In genomic region chr1:76125441-76126215, GRCh38 we compare ENCODE assay signal across 17 cellular contexts. TPM values are rescaled to one million over a fixed set of nuclear protein-coding genes. Genes with fewer than 3 reads are reported as not detected.
A peak's percentile ranks its signal among the peaks of the same experiment; 100 is the strongest.
DNase-seq lines count a peak whose midpoint lies in the region; ATAC-seq and TF ChIP-seq lines count a peak whose summit lies in the region.
"Had no signal": no experiment of that assay in that cellular context is flagged by ENCODE, and none has a peak within 500 bp of the region (broad histone marks: within the 10 kb centered on the region; RNA-seq: fewer than 3 reads in every experiment).

No MANE protein-coding gene starts in this region.

- peaks cover 8% of the 10 kb centered on the region for H3K36me3 Mint-ChIP-seq in nephron (ENCODE audit: low read depth)
- no peaks in the 10 kb centered on the region for H3K36me3 Mint-ChIP-seq in Caco-2 (ENCODE audit: insufficient read depth, unreplicated experiment)
- H3K36me3 Mint-ChIP-seq: CD4-positive, CD25-positive, alpha-beta regulatory T cell had no signal

- H3K27me3 Mint-ChIP-seq in nephron (ENCODE audit: low read depth): no peaks in the 10 kb centered on the region
- no peaks in the 10 kb centered on the region for H3K27me3 Mint-ChIP-seq in Caco-2 (ENCODE audit: insufficient read depth, unreplicated experiment)

- H3K27me3 ChIP-seq in Caco-2 (replicated peaks; ENCODE audit: control insufficient read depth, insufficient read depth, low read length): no peaks in the 10 kb centered on the region
- H3K27me3 ChIP-seq: SJCRH30 had no signal

- 86 to 89% methylated on average over 3 of the region's 3 CpGs for WGBS in lower leg skin, 2 donors

- H3K9me3 Mint-ChIP-seq in nephron (no peaks in the 10 kb centered on the region), Caco-2 (ENCODE audit: unreplicated experiment) (no peaks in the 10 kb centered on the region)
- H3K9me3 Mint-ChIP-seq: H9 had no signal

- H3K4me3 ChIP-seq in lower leg skin (ENCODE audit: low read depth, poor library complexity, severe bottlenecking) (no peak overlapping the region), Caco-2 (ENCODE audit: low read depth, low read length) (no peak overlapping the region)
- H3K4me3 ChIP-seq: SJCRH30 had no signal

- DNase-seq in NCI-H82 treated with DMSO at 0.1 percent for 48 hours (lab: John Stamatoyannopoulos, UW; ENCODE audit: unreplicated experiment): peak; percentile 70
- peak; percentile 71 for DNase-seq in epidermal melanocyte (ENCODE audit: insufficient read length, low spot score)
- no peak for DNase-seq in lower leg skin (ENCODE audit: low spot score in 2 of 2)
- DNase-seq in Caco-2: no peak
- DNase-seq: ACHN; AML-193; CD4-positive, CD25-positive, alpha-beta regulatory T cell; DMS79; H9; NCI-H1105 treated with DMSO at 0.1 percent for 48 hours; NCI-H187; PC-3; SJCRH30 had no signal

- H3K36me3 ChIP-seq in Caco-2 (ENCODE audit: control insufficient read depth, insufficient read depth, low read length): no peaks in the 10 kb centered on the region
- H3K36me3 ChIP-seq: SJCRH30 had no signal

- no peaks in the 10 kb centered on the region for H3K4me1 ChIP-seq in Caco-2
- H3K4me1 ChIP-seq: SJCRH30 had no signal

- H3K27ac Mint-ChIP-seq in nephron (peak overlapping the region; percentile 87 to 94 (median 92)), Caco-2 (ENCODE audit: unreplicated experiment) (no peak overlapping the region)
- H3K27ac Mint-ChIP-seq: CD4-positive, CD25-positive, alpha-beta regulatory T cell had no signal

- H3K4me1 Mint-ChIP-seq in nephron (peaks cover 31% of the 10 kb centered on the region), Caco-2 (ENCODE audit: low read depth, unreplicated experiment) (peaks cover 6% of the 10 kb centered on the region)
- H3K4me1 Mint-ChIP-seq: CD4-positive, CD25-positive, alpha-beta regulatory T cell had no signal

- CTCF ChIA-PET in Caco-2 (lab: Charles Lee): no interaction called here

- no peak for TF ChIP-seq POLR2A in lower leg skin (IDR thresholded peaks at IDR 0.05)

- peak overlapping the region in 1 of 3 experiments; percentile 45 for H3K4me3 Mint-ChIP-seq in nephron
- no peak overlapping the region for H3K4me3 Mint-ChIP-seq in Caco-2 (ENCODE audit: unreplicated experiment)
- H3K4me3 Mint-ChIP-seq: CD4-positive, CD25-positive, alpha-beta regulatory T cell; H9 had no signal

- no peak for ATAC-seq in GM19328 (IDR thresholded peaks at IDR 0.05; ENCODE audit: unreplicated experiment)
- ATAC-seq in HG03280 (IDR thresholded peaks at IDR 0.05; ENCODE audit: unreplicated experiment): no peak
- ATAC-seq: PC-3 had no signal

- intact Hi-C loops in lower leg skin (cut with DNase I; ENCODE audit: low total_unique reads): no loop called here
- intact Hi-C loops in Caco-2 (cut with micrococcal nuclease; ENCODE audit: unreplicated experiment): no loop called here

- POLR2A ChIA-PET in Caco-2 (lab: Charles Lee): no interaction called here

- BruUV-seq in Caco-2 (replicated peaks; lab: Mats Ljungman, UMichigan): no TSS peak

- no peak for TF ChIP-seq CTCF in nephron (IDR thresholded peaks at IDR 0.05; ENCODE audit: unreplicated experiment in 3 of 3)
- TF ChIP-seq CTCF in lower leg skin (IDR thresholded peaks at IDR 0.05): no peak
- TF ChIP-seq CTCF in Caco-2 (IDR thresholded peaks at IDR 0.05; ENCODE audit: insufficient read depth in 1 of 2, low read depth in 1 of 2, low read length in 1 of 2, severe bottlenecking in 1 of 2, unreplicated experiment in 1 of 2): no peak

- H3K9me3 ChIP-seq in Caco-2: no peaks in the 10 kb centered on the region
- H3K9me3 ChIP-seq: SJCRH30 had no signal

RNA-seq across cellular contexts. Expression of gene ST6GALNAC3, which starts 51.1 kb away (rescaled TPM):
- total RNA-seq in lower leg skin: 1 to 10 TPM; 1.5 to 3.8 (median 3.0) TPM
- total RNA-seq in Caco-2 (2022): 16.0 and 17.5 TPM in 2 replicates
- total RNA-seq: LHCN-M2, PC-3 had no signal

Comparison
In these comparisons a context has a peak if more than half of its experiments do, and no peak if none do; other contexts are left out.
1. DNase-seq: peak in NCI-H82 treated with DMSO at 0.1 percent for 48 hours (single experiment) and epidermal melanocyte (single experiment); none in lower leg skin (0 of 2) and Caco-2 (0 of 2).